ENCODE assay signal across 28 cellular contexts in the genomic region with DNA sequence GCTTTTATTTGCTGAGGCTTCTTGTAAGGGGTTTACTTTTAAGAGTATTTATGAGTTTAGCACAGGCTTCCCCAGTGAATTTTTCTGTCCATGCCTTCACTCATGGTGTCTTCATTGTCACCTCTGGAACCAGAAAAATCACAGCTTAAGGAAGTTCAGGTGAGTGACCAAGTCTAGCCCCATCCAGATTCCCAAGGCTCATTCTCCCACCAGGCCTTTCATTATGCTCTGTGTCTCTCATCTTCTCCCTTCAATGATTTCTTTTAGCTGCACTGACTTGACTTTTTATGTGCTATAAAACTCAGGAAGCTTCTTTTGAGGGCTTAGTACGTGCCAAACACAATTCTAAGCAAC.
DNase-seq lines count a peak whose midpoint lies in the region; ATAC-seq and TF ChIP-seq lines count a peak whose summit lies in the region.
"Had no signal": no experiment of that assay in that cellular context is flagged by ENCODE, and none has a peak within 500 bp of the region (broad histone marks: within the 10 kb centered on the region; RNA-seq: fewer than 3 reads in every experiment).

No MANE protein-coding gene starts in this region.

- H3K27ac Mint-ChIP-seq in natural killer cell (peak overlapping the region; percentile 72 to 79), type B pancreatic cell (peak overlapping the region; percentile 62)
- H3K27ac Mint-ChIP-seq in natural killer cell treated with Interleukin-12 subunit alpha and Interleukin-12 subunit beta and Interleukin-15 and Interleukin-18, amount 100 ng/mL, for 72 hours, result no peak overlapping the region
- H3K27ac Mint-ChIP-seq: CD4-positive, alpha-beta T cell; HFFc6 had no signal

- H3K9me3 Mint-ChIP-seq in natural killer cell, result no peaks in the 10 kb centered on the region
- H3K9me3 Mint-ChIP-seq in natural killer cell treated with Interleukin-12 subunit alpha and Interleukin-12 subunit beta and Interleukin-15 and Interleukin-18, amount 100 ng/mL, for 72 hours, result peaks cover 6% of the 10 kb centered on the region
- H3K9me3 Mint-ChIP-seq in type B pancreatic cell, result peaks cover 19% of the 10 kb centered on the region
- H3K9me3 Mint-ChIP-seq: CD4-positive, alpha-beta T cell had no signal

- DNase-seq in natural killer cell (no peak), colonic mucosa (no peak), type B pancreatic cell (ENCODE audit: extremely low spot score, unreplicated experiment) (no peak), epidermal melanocyte (ENCODE audit: insufficient read length, low spot score) (no peak), Right ventricle myocardium inferior (ENCODE audit: missing footprints) (no peak)
- no peak for DNase-seq in natural killer cell treated with Interleukin-12 subunit alpha and Interleukin-12 subunit beta and Interleukin-15 and Interleukin-18, amount 100 ng/mL, for 72 hours (ENCODE audit: low spot score)
- DNase-seq in activated effector memory CD4-positive, alpha-beta T cell treated with Interleukin-2 at 50 U/mL for 16 hours, result no peak
- DNase-seq: CD4-positive, alpha-beta T cell; DMS 273 treated with DMSO at 0.1 percent for 48 hours; DMS79; EL; GDM1; GM23248; H7; HFFc6; IMR-90; KG1; MM.1S; NCI-H2029 treated with DMSO at 0.1 percent for 48 hours; NCI-H446 treated with DMSO at 0.1 percent for 48 hours; NCI-H526; NCI-H82; NK-92 treated with Interleukin-12 subunit alpha and Interleukin-12 subunit beta, amount 100 ng/mL, for 24 hours; RPMI8226; SHP77 had no signal

- TF ChIP-seq CTCF in natural killer cell (IDR thresholded peaks at IDR 0.05) (no peak), colonic mucosa (IDR thresholded peaks at IDR 0.05) (no peak), type B pancreatic cell (conservative IDR thresholded peaks at IDR 0.05) (no peak)

- H3K4me3 ChIP-seq in colonic mucosa (no peak overlapping the region), mucosa of rectum (ENCODE audit: low read length in 2 of 2) (peak overlapping the region in 1 of 2 donors; percentile 42)
- H3K4me3 ChIP-seq: BLaER1, GM12878, GM23248 had no signal

- no peaks in the 10 kb centered on the region for H3K36me3 ChIP-seq in colonic mucosa
- no peaks in the 10 kb centered on the region for H3K36me3 ChIP-seq in mucosa of rectum (ENCODE audit: control insufficient read depth in 2 of 2, insufficient read depth in 2 of 2, low read length in 2 of 2)

- ATAC-seq in natural killer cell (no peak), Right ventricle myocardium inferior (no peak)
- no peak for ATAC-seq in natural killer cell treated with Interleukin-12 subunit alpha and Interleukin-12 subunit beta and Interleukin-15 and Interleukin-18, amount 100 ng/mL, for 72 hours
- ATAC-seq: GM12878 had no signal

- intact Hi-C loops in natural killer cell (cut with micrococcal nuclease) (no loop called here), colonic mucosa (cut with DNase I) (no loop called here), Right ventricle myocardium inferior (cut with DNase I) (no loop called here)

- H3K4me1 Mint-ChIP-seq in natural killer cell, result peaks cover 87 to 93% of the 10 kb centered on the region in 2 donors
- peaks cover 67 to 78% of the 10 kb centered on the region in 2 donors for H3K4me1 Mint-ChIP-seq in natural killer cell treated with Interleukin-12 subunit alpha and Interleukin-12 subunit beta and Interleukin-15 and Interleukin-18, amount 100 ng/mL, for 72 hours (ENCODE audit: low read depth in 2 of 2)
- H3K4me1 Mint-ChIP-seq in type B pancreatic cell (ENCODE audit: unreplicated experiment), result peaks cover 7% of the 10 kb centered on the region

- H3K27ac ChIP-seq in colonic mucosa (peak overlapping the region; percentile 71), mucosa of rectum (ENCODE audit: low read depth in 2 of 2, low read length in 2 of 2) (peak overlapping the region; percentile 27 to 70)
- H3K27ac ChIP-seq: BLaER1, GM23248 had no signal

- H3K9me3 ChIP-seq in colonic mucosa (no peaks in the 10 kb centered on the region), mucosa of rectum (ENCODE audit: control insufficient read depth in 2 of 2, low read length in 2 of 2) (no peaks in the 10 kb centered on the region)

- H3K4me1 ChIP-seq in colonic mucosa, result no peaks in the 10 kb centered on the region
- peaks cover 5 to 10% of the 10 kb centered on the region in 2 donors for H3K4me1 ChIP-seq in mucosa of rectum (ENCODE audit: control insufficient read depth in 2 of 2, insufficient read depth in 2 of 2, low read length in 2 of 2)
- H3K4me1 ChIP-seq: BLaER1 had no signal

- no peak overlapping the region for H3K9ac ChIP-seq in colonic mucosa (ENCODE audit: low read depth in 2 of 2, low read length in 2 of 2)
- H3K9ac ChIP-seq in mucosa of rectum (ENCODE audit: low read depth in 1 of 2, low read length in 2 of 2), result peak overlapping the region in 1 of 2 donors; percentile 22
- H3K9ac ChIP-seq: BLaER1, GM23248 had no signal

- H3K27me3 ChIP-seq in colonic mucosa (no peaks in the 10 kb centered on the region), mucosa of rectum (ENCODE audit: control insufficient read depth in 2 of 2, insufficient read depth in 2 of 2, low read length in 2 of 2) (no peaks in the 10 kb centered on the region)
- H3K27me3 ChIP-seq: BLaER1 had no signal

- H3K36me3 Mint-ChIP-seq in natural killer cell (peaks cover 20% of the 10 kb centered on the region), type B pancreatic cell (peaks cover 3% of the 10 kb centered on the region)
- peaks cover 43% of the 10 kb centered on the region for H3K36me3 Mint-ChIP-seq in natural killer cell treated with Interleukin-12 subunit alpha and Interleukin-12 subunit beta and Interleukin-15 and Interleukin-18, amount 100 ng/mL, for 72 hours

- H3K27me3 Mint-ChIP-seq in natural killer cell (ENCODE audit: low read depth in 2 of 2), result no peaks in the 10 kb centered on the region
- no peaks in the 10 kb centered on the region for H3K27me3 Mint-ChIP-seq in natural killer cell treated with Interleukin-12 subunit alpha and Interleukin-12 subunit beta and Interleukin-15 and Interleukin-18, amount 100 ng/mL, for 72 hours
- no peaks in the 10 kb centered on the region for H3K27me3 Mint-ChIP-seq in type B pancreatic cell
- H3K27me3 Mint-ChIP-seq: CD4-positive, alpha-beta T cell had no signal

- H3K4me3 Mint-ChIP-seq in natural killer cell, result peak overlapping the region; percentile 61
- no peak overlapping the region for H3K4me3 Mint-ChIP-seq in natural killer cell treated with Interleukin-12 subunit alpha and Interleukin-12 subunit beta and Interleukin-15 and Interleukin-18, amount 100 ng/mL, for 72 hours
- H3K4me3 Mint-ChIP-seq in type B pancreatic cell, result no peak overlapping the region
- H3K4me3 Mint-ChIP-seq: HFFc6 had no signal

Comparison
In these comparisons a context has a peak if more than half of its experiments do, and no peak if none do; other contexts are left out.
1. H3K27ac Mint-ChIP-seq: peak in natural killer cell (2 of 2) and type B pancreatic cell (single experiment); none in natural killer cell treated with Interleukin-12 subunit alpha and Interleukin-12 subunit beta and Interleukin-15 and Interleukin-18, amount 100 ng/mL, for 72 hours (0 of 2).